7 cellular contexts compared by ENCODE assay signal in the genomic region with DNA sequence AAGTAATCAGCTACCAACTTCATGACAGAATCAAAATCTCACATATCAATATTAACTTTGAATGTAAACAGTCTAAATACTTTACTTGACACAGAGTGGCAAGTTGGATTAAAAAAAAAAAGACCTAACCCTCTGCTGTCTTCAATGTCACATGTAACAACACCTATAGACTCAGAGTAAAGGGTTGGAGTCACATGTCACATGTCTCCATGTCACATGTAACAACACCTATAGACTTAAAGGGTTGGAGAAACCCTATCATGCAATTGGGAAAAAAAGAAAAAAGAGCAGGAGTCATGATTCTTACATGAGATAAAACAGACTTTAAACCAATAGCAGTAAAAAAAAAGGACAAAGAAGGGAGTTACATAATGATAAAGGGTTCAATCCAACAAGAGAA.
"Had no signal": no experiment of that assay in that cellular context is flagged by ENCODE, and none has a peak within 500 bp of the region (broad histone marks: within the 10 kb centered on the region; RNA-seq: fewer than 3 reads in every experiment).

No MANE protein-coding gene starts in this region.

- DNase-seq: IMR-90, KBM-7, KG1 had no signal

- H3K4me2 ChIP-seq: KMS-11 had no signal

- H3K27ac ChIP-seq: HL-60, KMS-11 had no signal

- H3K4me3 ChIP-seq: K562 had no signal

- ATAC-seq: K562 had no signal

- H3K9ac ChIP-seq: KMS-11 had no signal

- FAIRE-seq: HTR-8/SVneo, K562 had no signal
